ENCODE assay signal across 18 cellular contexts in the genomic region with DNA sequence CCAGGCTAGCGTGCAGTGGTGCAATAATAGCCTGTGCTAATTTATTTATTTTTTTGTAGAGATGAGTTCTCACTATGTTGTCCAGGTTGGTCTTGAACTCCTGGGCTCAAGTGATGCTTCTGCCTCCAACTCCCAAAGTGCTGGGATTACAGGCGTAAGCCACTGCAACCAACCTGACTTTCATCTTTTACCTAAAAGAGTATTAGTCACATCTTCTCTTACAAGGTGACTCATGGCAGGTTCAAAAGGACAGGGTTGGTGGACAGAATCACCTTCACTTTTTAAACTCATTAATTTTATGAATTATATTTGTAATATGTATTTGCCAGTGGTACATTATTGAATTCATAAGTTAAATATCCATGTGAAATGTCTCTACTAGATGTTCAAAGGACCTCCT. TPM values are rescaled to one million over a fixed set of nuclear protein-coding genes. Genes with fewer than 3 reads are reported as not detected.
DNase-seq lines count a peak whose midpoint lies in the region; ATAC-seq and TF ChIP-seq lines count a peak whose summit lies in the region.
"Had no signal": no experiment of that assay in that cellular context is flagged by ENCODE, and none has a peak within 500 bp of the region (broad histone marks: within the 10 kb centered on the region; RNA-seq: fewer than 3 reads in every experiment).

No MANE protein-coding gene starts in this region.

- H3K9me3 ChIP-seq in HUES48 (ENCODE audit: control insufficient read depth, insufficient read depth, low read length) (no peaks in the 10 kb centered on the region), mammary epithelial cell (replicated peaks; ENCODE audit: insufficient read depth, low read length) (no peaks in the 10 kb centered on the region), osteoblast (ENCODE audit: low read depth, low read length) (no peaks in the 10 kb centered on the region)

- BruUV-seq in mammary epithelial cell (replicated peaks; lab: Mats Ljungman, UMichigan): no TSS peak

- H3K9ac ChIP-seq in HUES48 (ENCODE audit: low read depth, low read length) (no peak overlapping the region), mammary epithelial cell (ENCODE audit: insufficient read depth, low read length) (no peak overlapping the region)

- no peak overlapping the region for H2AFZ ChIP-seq in mammary epithelial cell (ENCODE audit: low read depth, low read length)
- no peak overlapping the region for H2AFZ ChIP-seq in osteoblast (ENCODE audit: low read length)
- H2AFZ ChIP-seq: GM23338 had no signal

- H3K36me3 Mint-ChIP-seq in activated CD4-positive, alpha-beta T cell treated with anti-CD3 and anti-CD28 coated beads for 36 hours (ENCODE audit: low read depth): no peaks in the 10 kb centered on the region
- no peaks in the 10 kb centered on the region for H3K36me3 Mint-ChIP-seq in activated CD4-positive, alpha-beta T cell treated with anti-CD3 and anti-CD28 coated beads, Interleukin-2, amount 10 ng/mL, durations not matched to agents 24 days and 14 days (ENCODE audit: low read depth)
- H3K36me3 Mint-ChIP-seq: CD14-positive monocyte; CD8-positive, alpha-beta T cell had no signal

- DNase-seq in activated CD4-positive, alpha-beta T cell treated with anti-CD3 and anti-CD28 coated beads for 36 hours: no peak
- DNase-seq in activated CD4-positive, alpha-beta T cell treated with anti-CD3 and anti-CD28 coated beads, Interleukin-2, amount 10 ng/mL, durations not matched to agents 24 days and 14 days: no peak
- peak; percentile 18 for DNase-seq in mammary epithelial cell
- DNase-seq in osteoblast (ENCODE audit: insufficient read length, low spot score, missing footprints): peak; percentile 37
- DNase-seq in NCI-H82 (lab: John Stamatoyannopoulos, UW): no peak
- DNase-seq in KG1 (lab: John Stamatoyannopoulos, UW): no peak
- DNase-seq: CD8-positive, alpha-beta T cell; COR-L47; DMS153; DMS79 treated with DMSO at 0.1 percent for 48 hours; EL; H7 had no signal

- H3K27me3 Mint-ChIP-seq in activated CD4-positive, alpha-beta T cell treated with anti-CD3 and anti-CD28 coated beads for 36 hours: no peaks in the 10 kb centered on the region
- H3K27me3 Mint-ChIP-seq in activated CD4-positive, alpha-beta T cell treated with anti-CD3 and anti-CD28 coated beads, Interleukin-2, amount 10 ng/mL, durations not matched to agents 24 days and 14 days: peaks cover 2% of the 10 kb centered on the region

- intact Hi-C loops in activated CD4-positive, alpha-beta T cell treated with anti-CD3 and anti-CD28 coated beads for 36 hours (cut with DNase I, micrococcal nuclease): no loop called here
- intact Hi-C loops in activated CD4-positive, alpha-beta T cell treated with anti-CD3 and anti-CD28 coated beads, Interleukin-2, amount 10 ng/mL, durations not matched to agents 24 days and 14 days (cut with micrococcal nuclease): no loop called here
- intact Hi-C loops in mammary epithelial cell (cut with micrococcal nuclease): no loop called here

- no peak overlapping the region for H3K4me3 Mint-ChIP-seq in activated CD4-positive, alpha-beta T cell treated with anti-CD3 and anti-CD28 coated beads for 36 hours
- no peak overlapping the region for H3K4me3 Mint-ChIP-seq in activated CD4-positive, alpha-beta T cell treated with anti-CD3 and anti-CD28 coated beads, Interleukin-2, amount 10 ng/mL, durations not matched to agents 24 days and 14 days
- H3K4me3 Mint-ChIP-seq: CD14-positive monocyte; CD8-positive, alpha-beta T cell; GM23338 had no signal

- ATAC-seq in activated CD4-positive, alpha-beta T cell treated with anti-CD3 and anti-CD28 coated beads for 36 hours: peak; percentile 30
- ATAC-seq: CD8-positive, alpha-beta T cell; GM23338; HepG2 had no signal

- CTCF ChIA-PET in activated CD4-positive, alpha-beta T cell treated with anti-CD3 and anti-CD28 coated beads for 36 hours (lab: Charles Lee): no interaction called here
- CTCF ChIA-PET in mammary epithelial cell (lab: Charles Lee; ENCODE audit: low non-redundant PET): no interaction called here

- H3K4me2 ChIP-seq in mammary epithelial cell (ENCODE audit: insufficient read depth, low read depth, low read length) (no peak overlapping the region), osteoblast (ENCODE audit: insufficient read depth, low read length) (no peak overlapping the region)
- H3K4me2 ChIP-seq: GM23338 had no signal

- H3K27me3 ChIP-seq in HUES48 (ENCODE audit: control insufficient read depth, insufficient read depth, low read length): no peaks in the 10 kb centered on the region
- H3K27me3 ChIP-seq in mammary epithelial cell (ENCODE audit: insufficient read depth, low read length): peaks cover 2% of the 10 kb centered on the region
- no peaks in the 10 kb centered on the region for H3K27me3 ChIP-seq in osteoblast (ENCODE audit: insufficient read depth, low read length)

- no peaks in the 10 kb centered on the region for H3K9me3 Mint-ChIP-seq in activated CD4-positive, alpha-beta T cell treated with anti-CD3 and anti-CD28 coated beads for 36 hours (ENCODE audit: low read depth)
- H3K9me3 Mint-ChIP-seq in activated CD4-positive, alpha-beta T cell treated with anti-CD3 and anti-CD28 coated beads, Interleukin-2, amount 10 ng/mL, durations not matched to agents 24 days and 14 days: no peaks in the 10 kb centered on the region
- H3K9me3 Mint-ChIP-seq: GM23338 had no signal

- no peaks in the 10 kb centered on the region for H3K36me3 ChIP-seq in HUES48 (ENCODE audit: control insufficient read depth, insufficient read depth, low read length)
- no peaks in the 10 kb centered on the region for H3K36me3 ChIP-seq in mammary epithelial cell (ENCODE audit: insufficient read depth, low read length)
- H3K36me3 ChIP-seq in osteoblast (ENCODE audit: insufficient read depth, low read length): no peaks in the 10 kb centered on the region

- H3K4me1 Mint-ChIP-seq in activated CD4-positive, alpha-beta T cell treated with anti-CD3 and anti-CD28 coated beads for 36 hours: no peaks in the 10 kb centered on the region
- no peaks in the 10 kb centered on the region for H3K4me1 Mint-ChIP-seq in activated CD4-positive, alpha-beta T cell treated with anti-CD3 and anti-CD28 coated beads, Interleukin-2, amount 10 ng/mL, durations not matched to agents 24 days and 14 days
- H3K4me1 Mint-ChIP-seq: CD14-positive monocyte had no signal

- no peak overlapping the region for H3K27ac Mint-ChIP-seq in activated CD4-positive, alpha-beta T cell treated with anti-CD3 and anti-CD28 coated beads for 36 hours
- H3K27ac Mint-ChIP-seq in activated CD4-positive, alpha-beta T cell treated with anti-CD3 and anti-CD28 coated beads, Interleukin-2, amount 10 ng/mL, durations not matched to agents 24 days and 14 days: no peak overlapping the region
- H3K27ac Mint-ChIP-seq: CD14-positive monocyte; CD8-positive, alpha-beta T cell; GM23338 had no signal

- in situ Hi-C loops in mammary epithelial cell (cut with MboI; ENCODE audit: low sequenced_read_pairs in 2 of 2): no loop called here

- dilution Hi-C loops in mammary epithelial cell (cut with HindIII; ENCODE audit: low sequenced_read_pairs): no loop called here

- POLR2A ChIA-PET in activated CD4-positive, alpha-beta T cell treated with anti-CD3 and anti-CD28 coated beads for 36 hours (lab: Charles Lee): no interaction called here

- H3K4me3 ChIP-seq in HUES48 (ENCODE audit: low read depth, low read length) (no peak overlapping the region), mammary epithelial cell (replicated peaks in 1 of 3; ENCODE audit: insufficient read depth in 1 of 3, low read depth in 2 of 3, low read length in 3 of 3) (no peak overlapping the region), osteoblast (ENCODE audit: insufficient read depth, low read length) (no peak overlapping the region)
- H3K4me3 ChIP-seq: GM23338 had no signal

- H3K79me2 ChIP-seq in mammary epithelial cell (ENCODE audit: insufficient read depth, low read length): no peaks in the 10 kb centered on the region
- no peaks in the 10 kb centered on the region for H3K79me2 ChIP-seq in osteoblast (ENCODE audit: insufficient read depth, low read length)

- TF ChIP-seq CTCF in mammary epithelial cell (conservative IDR thresholded peaks at IDR 0.05 in 1 of 2, IDR thresholded peaks at IDR 0.05 in 1 of 2; ENCODE audit: extremely low read depth in 1 of 2, insufficient read depth in 1 of 2, low read depth in 1 of 2, low read length in 2 of 2): no peak
- no peak for TF ChIP-seq CTCF in osteoblast (IDR thresholded peaks at IDR 0.05; ENCODE audit: extremely low read depth, low read depth, low read length)

- H3K27ac ChIP-seq in HUES48 (ENCODE audit: low read depth, low read length): peak overlapping the region; percentile 92
- no peak overlapping the region for H3K27ac ChIP-seq in mammary epithelial cell (ENCODE audit: insufficient read depth, low read depth, low read length)
- H3K27ac ChIP-seq in osteoblast (ENCODE audit: low read depth, low read length): no peak overlapping the region
- H3K27ac ChIP-seq: 22Rv1 had no signal

- 85% methylated on average over 2 of the region's 2 CpGs for WGBS in mammary epithelial cell (ENCODE audit: low coverage, missing lambda C conversion rate)

- H3K4me1 ChIP-seq in HUES48 (ENCODE audit: control insufficient read depth, insufficient read depth, low read length): peaks cover 29% of the 10 kb centered on the region
- H3K4me1 ChIP-seq in mammary epithelial cell (ENCODE audit: insufficient read depth, low read length): no peaks in the 10 kb centered on the region
- no peaks in the 10 kb centered on the region for H3K4me1 ChIP-seq in osteoblast (ENCODE audit: insufficient read depth, low read length)

- no peaks in the 10 kb centered on the region for H4K20me1 ChIP-seq in mammary epithelial cell (ENCODE audit: insufficient read depth, low read length)
- H4K20me1 ChIP-seq in osteoblast (ENCODE audit: insufficient read depth, low read length): no peaks in the 10 kb centered on the region

RNA-seq across cellular contexts. Expression of gene JAM2, which starts 18.1 kb away (rescaled TPM):
- total RNA-seq in activated CD4-positive, alpha-beta T cell treated with anti-CD3 and anti-CD28 coated beads for 36 hours: 1 to 10 TPM; 1.1 to 1.2 TPM
- total RNA-seq in activated CD4-positive, alpha-beta T cell treated with anti-CD3 and anti-CD28 coated beads, Interleukin-2, amount 10 ng/mL, durations not matched to agents 24 days and 14 days: 0.33 and 0.36 TPM in 2 replicates
- total RNA-seq in mammary epithelial cell: under 1 TPM in 1 of 2 donors, not detected in 1; 0.17 TPM
- polyA plus RNA-seq in mammary epithelial cell: 0.01 TPM
- polyA minus RNA-seq in mammary epithelial cell: not detected
- 0.88 and 1.1 TPM in 2 replicates for total RNA-seq in osteoblast
- total RNA-seq: CD8-positive, alpha-beta T cell; HepG2; HT-29 had no signal
- polyA plus RNA-seq: CD14-positive monocyte had no signal

RNA-seq across cellular contexts. Expression of gene MRPL39, which starts 49.9 kb away (rescaled TPM):
- total RNA-seq in activated CD4-positive, alpha-beta T cell treated with anti-CD3 and anti-CD28 coated beads for 36 hours: 10 to 100 TPM; 78.4 to 84.5 TPM
- total RNA-seq in activated CD4-positive, alpha-beta T cell treated with anti-CD3 and anti-CD28 coated beads, Interleukin-2, amount 10 ng/mL, durations not matched to agents 24 days and 14 days: 63.2 and 66.0 TPM in 2 replicates
- total RNA-seq in mammary epithelial cell (10 to 100 TPM; 26.2 to 53.8 TPM), osteoblast (26.5 and 28.2 TPM in 2 replicates)
- 37.9 TPM for polyA plus RNA-seq in mammary epithelial cell
- 15.7 TPM for polyA minus RNA-seq in mammary epithelial cell

Comparison
In these comparisons a context has a peak if more than half of its experiments do, and no peak if none do; other contexts are left out.
1. DNase-seq: peak in mammary epithelial cell (single experiment) and osteoblast (single experiment); none in activated CD4-positive, alpha-beta T cell treated with anti-CD3 and anti-CD28 coated beads for 36 hours (single experiment), activated CD4-positive, alpha-beta T cell treated with anti-CD3 and anti-CD28 coated beads, Interleukin-2, amount 10 ng/mL, durations not matched to agents 24 days and 14 days (single experiment), NCI-H82 (single experiment) and KG1 (single experiment).